In genomic region chr18:7601249-7601620, GRCh38 we compare ENCODE assay signal across 12 cellular contexts. TPM values are rescaled to one million over a fixed set of nuclear protein-coding genes. Genes with fewer than 3 reads are reported as not detected.
DNase-seq lines count a peak whose midpoint lies in the region; ATAC-seq, FAIRE-seq and TF ChIP-seq lines count a peak whose summit lies in the region.
"Had no signal": no experiment of that assay in that cellular context is flagged by ENCODE, and none has a peak within 500 bp of the region (broad histone marks: within the 10 kb centered on the region; RNA-seq: fewer than 3 reads in every experiment).

No MANE protein-coding gene starts in this region.

- CTCF ChIA-PET in H1 (lab: Charles Lee; ENCODE audit: partially characterized antibody), result interaction anchor here (0.8 to 3.6 kb wide), 8 partner anchors 9 to 325 kb away, joined by 3 to 8 read pairs (median 4); partner anchors contain the start of gene PTPRM
- CTCF ChIA-PET in activated naive CD4-positive, alpha-beta T cell treated with anti-CD3 and anti-CD28 coated beads for 36 hours (lab: Charles Lee), result no interaction called here
- CTCF ChIA-PET in A673 (lab: Charles Lee), result no interaction called here

- H3K56ac ChIP-seq in H1 (replicated peaks; ENCODE audit: insufficient read length, low read depth, low read length), result no peak overlapping the region

- no peaks in the 10 kb centered on the region for H3K27me3 ChIP-seq in H1 (replicated peaks in 1 of 4; ENCODE audit: control insufficient read depth in 3 of 4, extremely low read depth in 1 of 4, insufficient read depth in 3 of 4, low read length in 3 of 4)
- no peaks in the 10 kb centered on the region for H3K27me3 ChIP-seq in A673 (replicated peaks; ENCODE audit: insufficient read depth, low read depth, low read length, poor library complexity)
- no peaks in the 10 kb centered on the region for H3K27me3 ChIP-seq in aorta (ENCODE audit: control insufficient read depth in 1 of 2, insufficient read depth in 2 of 2, low read length in 1 of 2)
- H3K27me3 ChIP-seq: ascending aorta had no signal

- peak; percentile 22 to 34 (median 26); a peak in 3 of 4 replicates for TF ChIP-seq CTCF in H1 (IDR thresholded peaks at IDR 0.05; ENCODE audit: control extremely low read depth in 1 of 3, insufficient read depth in 1 of 3, low read depth in 1 of 3, low read length in 3 of 3)
- no peak for TF ChIP-seq CTCF in A673 (conservative IDR thresholded peaks at IDR 0.05; ENCODE audit: low read depth, low read length)

- H2BK20ac ChIP-seq in H1 (ENCODE audit: low read length), result no peak overlapping the region

- no peak overlapping the region for H3K4me2 ChIP-seq in H1 (ENCODE audit: insufficient read depth in 1 of 2, low read depth in 2 of 2, low read length in 2 of 2)

- H3K9me3 Mint-ChIP-seq in activated naive CD4-positive, alpha-beta T cell treated with anti-CD3 and anti-CD28 coated beads for 36 hours, result peaks cover 6% of the 10 kb centered on the region
- peaks cover 0 to 5% of the 10 kb centered on the region in 2 donors for H3K9me3 Mint-ChIP-seq in stimulated activated naive CD8-positive, alpha-beta T cell treated with anti-CD3 and anti-CD28 coated beads, Interleukin-15, amount 100 ng/mL, for 72 hours

- H3K4ac ChIP-seq in H1 (replicated peaks; ENCODE audit: insufficient read length, low read depth, low read length), result no peak overlapping the region

- no peak for TF ChIP-seq EP300 in H1 (IDR thresholded peaks at IDR 0.05; ENCODE audit: borderline replicate concordance in 1 of 2, low read depth in 2 of 2, low read length in 2 of 2)

- TF ChIP-seq RAD21 in H1 (IDR thresholded peaks at IDR 0.05 in 1 of 2, conservative IDR thresholded peaks at IDR 0.05 in 1 of 2; ENCODE audit: low read depth in 2 of 2, low read length in 2 of 2), result peak; percentile 27 to 51; a peak in 3 of 4 replicates

- no peak overlapping the region for H4K8ac ChIP-seq in H1 (ENCODE audit: extremely low read depth, insufficient read depth, low read length)

- BruUV-seq in A673 (replicated peaks; lab: Mats Ljungman, UMichigan), result no TSS peak

- H3K4me3 ChIP-seq in H1 (ENCODE audit: extremely low read depth in 1 of 4, insufficient read depth in 2 of 4, low read depth in 3 of 4, low read length in 4 of 4) (no peak overlapping the region), A673 (ENCODE audit: low read depth, low read length, poor library complexity, severe bottlenecking) (no peak overlapping the region), aorta (ENCODE audit: low read length in 2 of 2) (no peak overlapping the region)
- H3K4me3 ChIP-seq: ascending aorta had no signal

- no peak for TF ChIP-seq POLR2A in H1 (IDR thresholded peaks at IDR 0.05; ENCODE audit: control extremely low read depth in 1 of 2, low read depth in 2 of 2, low read length in 2 of 2)

- H3K36me3 ChIP-seq in H1 (ENCODE audit: control insufficient read depth in 2 of 4, insufficient read depth in 4 of 4, low read length in 3 of 4) (no peaks in the 10 kb centered on the region), A673 (ENCODE audit: insufficient read depth, low read length, poor library complexity, severe bottlenecking) (no peaks in the 10 kb centered on the region), aorta (ENCODE audit: control insufficient read depth in 1 of 2, insufficient read depth in 2 of 2, low read length in 1 of 2) (no peaks in the 10 kb centered on the region)
- H3K36me3 ChIP-seq: ascending aorta had no signal

- H3K14ac ChIP-seq in H1 (ENCODE audit: insufficient read length), result no peak overlapping the region

- H3K27ac ChIP-seq in H1 (ENCODE audit: low read depth, low read length) (no peak overlapping the region), A673 (ENCODE audit: low read depth, low read length, poor library complexity, severe bottlenecking) (no peak overlapping the region), aorta (ENCODE audit: low read depth in 1 of 2, low read length in 2 of 2) (no peak overlapping the region)
- H3K27ac ChIP-seq: ascending aorta, epithelial cell of prostate, RWPE1 had no signal

- H3K4me1 ChIP-seq in H1 (replicated peaks in 1 of 4; ENCODE audit: control insufficient read depth in 3 of 4, insufficient read depth in 4 of 4, low read length in 3 of 4), result peaks cover 0 to 19% (median 8%) of the 10 kb centered on the region in 4 experiments
- no peaks in the 10 kb centered on the region for H3K4me1 ChIP-seq in A673 (ENCODE audit: insufficient read depth, low read length, poor library complexity, severe bottlenecking)
- peaks cover 0 to 1% of the 10 kb centered on the region in 2 donors for H3K4me1 ChIP-seq in aorta (ENCODE audit: control insufficient read depth in 1 of 2, insufficient read depth in 2 of 2, low read length in 2 of 2)

- H3K79me1 ChIP-seq in H1 (ENCODE audit: low read depth, low read length), result no peaks in the 10 kb centered on the region

- no peak overlapping the region for H2BK5ac ChIP-seq in H1 (ENCODE audit: low read depth, low read length)

- no peak for ATAC-seq in aorta (ENCODE audit: low FRiP score)
- ATAC-seq in stimulated activated naive CD8-positive, alpha-beta T cell treated with anti-CD3 and anti-CD28 coated beads, Interleukin-15, amount 100 ng/mL, for 72 hours, result no peak

- no peak overlapping the region for H3K23ac ChIP-seq in H1 (ENCODE audit: insufficient read length)

- H3K4me1 Mint-ChIP-seq in activated naive CD4-positive, alpha-beta T cell treated with anti-CD3 and anti-CD28 coated beads for 36 hours (ENCODE audit: low read depth), result no peaks in the 10 kb centered on the region
- no peaks in the 10 kb centered on the region for H3K4me1 Mint-ChIP-seq in stimulated activated naive CD8-positive, alpha-beta T cell treated with anti-CD3 and anti-CD28 coated beads, Interleukin-15, amount 100 ng/mL, for 72 hours

- H3K27ac Mint-ChIP-seq in activated naive CD4-positive, alpha-beta T cell treated with anti-CD3 and anti-CD28 coated beads for 36 hours, result no peak overlapping the region
- no peak overlapping the region for H3K27ac Mint-ChIP-seq in stimulated activated naive CD8-positive, alpha-beta T cell treated with anti-CD3 and anti-CD28 coated beads, Interleukin-15, amount 100 ng/mL, for 72 hours

- no peak overlapping the region for H2AK5ac ChIP-seq in H1 (ENCODE audit: low read depth, low read length)

- no peak overlapping the region for H2BK12ac ChIP-seq in H1 (ENCODE audit: low read depth, low read length)

- no peak overlapping the region for H4K5ac ChIP-seq in H1 (ENCODE audit: insufficient read length, low read depth, low read length)

- H4K91ac ChIP-seq in H1 (replicated peaks; ENCODE audit: insufficient read length, low read length), result no peak overlapping the region

- no peak overlapping the region for H2BK120ac ChIP-seq in H1 (replicated peaks; ENCODE audit: low read depth, low read length)

- H3K27me3 Mint-ChIP-seq in activated naive CD4-positive, alpha-beta T cell treated with anti-CD3 and anti-CD28 coated beads for 36 hours (ENCODE audit: low read depth), result no peaks in the 10 kb centered on the region
- H3K27me3 Mint-ChIP-seq in stimulated activated naive CD8-positive, alpha-beta T cell treated with anti-CD3 and anti-CD28 coated beads, Interleukin-15, amount 100 ng/mL, for 72 hours, result no peaks in the 10 kb centered on the region

- H3K23me2 ChIP-seq in H1 (ENCODE audit: low read depth, low read length), result no peaks in the 10 kb centered on the region

- H4K20me1 ChIP-seq in H1 (replicated peaks in 1 of 2; ENCODE audit: control insufficient read depth in 1 of 2, insufficient read depth in 2 of 2, low read length in 2 of 2), result no peaks in the 10 kb centered on the region

- no peak for FAIRE-seq in H1 (lab: Jason Lieb, UNC)
- FAIRE-seq: GM19239 had no signal

- DNase-seq in H4 (ENCODE audit: low spot score) (peak; percentile 88), RPMI8226 (peak; percentile 67), H1 (ENCODE audit: low read depth in 1 of 2, low spot score in 2 of 2) (no peak), non-pigmented ciliary epithelial cell (ENCODE audit: low read depth) (peak; percentile 78), A673 (ENCODE audit: low spot score) (no peak), aorta (no peak)
- DNase-seq in activated naive CD4-positive, alpha-beta T cell treated with anti-CD3 and anti-CD28 coated beads for 36 hours, result no peak
- DNase-seq in stimulated activated naive CD8-positive, alpha-beta T cell treated with anti-CD3 and anti-CD28 coated beads, Interleukin-15, amount 100 ng/mL, for 72 hours, result no peak

- H3K9ac ChIP-seq in H1 (replicated peaks in 1 of 4; ENCODE audit: extremely low read depth in 1 of 4, low read depth in 3 of 4, low read length in 3 of 4), result no peak overlapping the region

- intact Hi-C loops in activated naive CD4-positive, alpha-beta T cell treated with anti-CD3 and anti-CD28 coated beads for 36 hours (cut with micrococcal nuclease), result no loop called here
- intact Hi-C loops in A673 (cut with micrococcal nuclease; ENCODE audit: unreplicated experiment), result no loop called here
- intact Hi-C loops in aorta (cut with DNase I), result loop anchor here in 1 of 2 donors (10.0 kb wide), 1 partner anchor 144 kb away; no protein-coding TSS in a partner anchor

- WGBS in H1 (ENCODE audit: extremely low coverage in 1 of 2, insufficient coverage in 1 of 2, insufficient read length in 1 of 2, insufficient replicate concordance in 2 of 2, low coverage in 1 of 2, low lambda C conversion rate in 2 of 2, missing lambda C conversion rate in 1 of 2), 2 experiments, result 88% methylated on average over 6 of the region's 6 CpGs; no CpG with 5 or more reads in 1 of the 2 experiments
- WGBS in aorta, 2 donors, result 89 to 92% methylated on average over 6 of the region's 6 CpGs

- H2AFZ ChIP-seq in H1 (ENCODE audit: low read length), result no peak overlapping the region

- POLR2A ChIA-PET in H1 (lab: Charles Lee; ENCODE audit: partially characterized antibody), result interaction anchor here (1.1 kb wide), 1 partner anchor 12 kb away, joined by 3 read pairs; no protein-coding TSS in a partner anchor
- POLR2A ChIA-PET in A673 (lab: Charles Lee; ENCODE audit: low non-redundant PET), result no interaction called here

- no peaks in the 10 kb centered on the region for H3K79me2 ChIP-seq in H1 (ENCODE audit: control insufficient read depth in 1 of 2, insufficient read depth in 2 of 2, low read length in 2 of 2)

- no peak overlapping the region for H3K4me3 Mint-ChIP-seq in activated naive CD4-positive, alpha-beta T cell treated with anti-CD3 and anti-CD28 coated beads for 36 hours
- H3K4me3 Mint-ChIP-seq in stimulated activated naive CD8-positive, alpha-beta T cell treated with anti-CD3 and anti-CD28 coated beads, Interleukin-15, amount 100 ng/mL, for 72 hours, result no peak overlapping the region

- H3K36me3 Mint-ChIP-seq in activated naive CD4-positive, alpha-beta T cell treated with anti-CD3 and anti-CD28 coated beads for 36 hours (ENCODE audit: low read depth), result no peaks in the 10 kb centered on the region

- H3K9me3 ChIP-seq in H1 (ENCODE audit: insufficient read depth in 2 of 2, low read depth in 1 of 2, low read length in 1 of 2) (no peaks in the 10 kb centered on the region), A673 (ENCODE audit: low read depth, low read length, poor library complexity, severe bottlenecking) (peaks cover 24% of the 10 kb centered on the region), aorta (ENCODE audit: control insufficient read depth, low read length) (no peaks in the 10 kb centered on the region)
- H3K9me3 ChIP-seq: ascending aorta had no signal

- no peak overlapping the region for H2BK15ac ChIP-seq in H1 (ENCODE audit: low read length)

- no peak overlapping the region for H3K18ac ChIP-seq in H1 (ENCODE audit: extremely low read depth, low read length)

RNA-seq across cellular contexts. Expression of gene PTPRM, which starts 34.1 kb away (rescaled TPM):
- total RNA-seq in H4 (2014; rRNA removed; shearing (Covaris generic)), result 17.6 and 37.3 TPM in 2 replicates
- 4.1 and 5.7 TPM in 2 replicates for total RNA-seq in H1 (2021; fragmentation: NEBNext Ultra II Directional; extraction: Animal tissue kit (Norgen Biotek cat#: 25700))
- 5.6 and 7.0 TPM in 2 replicates for polyA plus RNA-seq in H1 (2011; rRNA removed)
- 6.0 TPM for polyA plus RNA-seq in H1 (2011; cell fraction: cytosol; rRNA removed)
- polyA plus RNA-seq in H1 (2011; cell fraction: nucleus; rRNA removed), result 19.5 TPM
- polyA plus RNA-seq in H1 (2012, experiment 1 of 2), result 4.0 to 5.9 TPM (median 4.6 TPM) in 4 replicates
- polyA plus RNA-seq in H1 (2012, experiment 2 of 2), result 0.30 TPM
- 7.0 TPM for polyA plus RNA-seq in H1 (2013, experiment 1 of 2)
- 7.4 TPM for polyA plus RNA-seq in H1 (2013, experiment 2 of 2)
- 14.5 and 16.0 TPM in 2 replicates for polyA minus RNA-seq in H1 (2011; rRNA and poly(A)+ RNA removed)
- polyA minus RNA-seq in H1 (2011; cell fraction: cytosol; rRNA and poly(A)+ RNA removed), result 9.4 TPM
- polyA minus RNA-seq in H1 (2011; cell fraction: nucleus; rRNA and poly(A)+ RNA removed), result 45.9 TPM
- 1 to 10 TPM; 4.3 to 6.1 TPM for total RNA-seq in activated naive CD4-positive, alpha-beta T cell treated with anti-CD3 and anti-CD28 coated beads for 36 hours
- not detected in 2 replicates for total RNA-seq in A673 (2021)
- 10 to 100 TPM; 86.3 to 98.9 TPM for total RNA-seq in aorta
- polyA plus RNA-seq in aorta, result 10 to 100 TPM; 10.6 to 44.9 TPM

Comparison
In these comparisons a context has a peak if more than half of its experiments do, and no peak if none do; other contexts are left out.
1. DNase-seq: peak in H4 (single experiment), RPMI8226 (single experiment) and non-pigmented ciliary epithelial cell (single experiment); none in H1 (0 of 2), activated naive CD4-positive, alpha-beta T cell treated with anti-CD3 and anti-CD28 coated beads for 36 hours (single experiment), A673 (single experiment), aorta (0 of 2) and stimulated activated naive CD8-positive, alpha-beta T cell treated with anti-CD3 and anti-CD28 coated beads, Interleukin-15, amount 100 ng/mL, for 72 hours (0 of 2).